In genomic region chr20:59403261-59403961, GRCh38 we compare ENCODE assay signal across 8 cellular contexts.
A peak's percentile ranks its signal among the peaks of the same experiment; 100 is the strongest.
DNase-seq lines count a peak whose midpoint lies in the region.

No MANE protein-coding gene starts in this region.

- H3K4me1 ChIP-seq in ES-I3 (ENCODE audit: insufficient read depth, low read length) = no peaks in the 10 kb centered on the region; the same call in 1 of the 2 replicates

- H3K9ac ChIP-seq in ES-I3 (ENCODE audit: low read depth, low read length) = peak overlapping the region; percentile 68

- H3K9me3 ChIP-seq in ES-I3 (ENCODE audit: control insufficient read depth, insufficient read depth, low read length) = no peaks in the 10 kb centered on the region

- no peaks in the 10 kb centered on the region for H3K36me3 ChIP-seq in ES-I3 (ENCODE audit: insufficient read depth, low read length)

- DNase-seq in NAMALWA (ENCODE audit: low spot score) (peak; percentile 59), ecto neural progenitor cell (ENCODE audit: low spot score) (peak; percentile 93), mesenteric fat pad (ENCODE audit: low spot score) (peak; percentile 91), NCI-H2029 treated with DMSO at 0.1 percent for 48 hours (lab: John Stamatoyannopoulos, UW) (no peak), SHP77 treated with DMSO at 0.1 percent for 48 hours (lab: John Stamatoyannopoulos, UW) (no peak)
- peak; percentile 77 to 80 for DNase-seq in activated CD4-positive, alpha-beta T cell treated with anti-CD3 and anti-CD28 coated beads, Interleukin-2, amount 50 U/mL, for 48 hours
- DNase-seq in stimulated activated CD8-positive, alpha-beta memory T cell treated with anti-CD3 and anti-CD28 coated beads, Interleukin-2, amount 100 ng/mL, for 48 hours (ENCODE audit: low read depth in 2 of 2) = peak; percentile 57 to 65

Comparison
In these comparisons a context has a peak if more than half of its experiments do, and no peak if none do; other contexts are left out.
1. DNase-seq: peak in NAMALWA (single experiment), activated CD4-positive, alpha-beta T cell treated with anti-CD3 and anti-CD28 coated beads, Interleukin-2, amount 50 U/mL, for 48 hours (2 of 2), ecto neural progenitor cell (single experiment), mesenteric fat pad (single experiment) and stimulated activated CD8-positive, alpha-beta memory T cell treated with anti-CD3 and anti-CD28 coated beads, Interleukin-2, amount 100 ng/mL, for 48 hours (2 of 2); none in NCI-H2029 treated with DMSO at 0.1 percent for 48 hours (single experiment) and SHP77 treated with DMSO at 0.1 percent for 48 hours (single experiment).